ENCODE assay signal across 22 cellular contexts in the genomic region with DNA sequence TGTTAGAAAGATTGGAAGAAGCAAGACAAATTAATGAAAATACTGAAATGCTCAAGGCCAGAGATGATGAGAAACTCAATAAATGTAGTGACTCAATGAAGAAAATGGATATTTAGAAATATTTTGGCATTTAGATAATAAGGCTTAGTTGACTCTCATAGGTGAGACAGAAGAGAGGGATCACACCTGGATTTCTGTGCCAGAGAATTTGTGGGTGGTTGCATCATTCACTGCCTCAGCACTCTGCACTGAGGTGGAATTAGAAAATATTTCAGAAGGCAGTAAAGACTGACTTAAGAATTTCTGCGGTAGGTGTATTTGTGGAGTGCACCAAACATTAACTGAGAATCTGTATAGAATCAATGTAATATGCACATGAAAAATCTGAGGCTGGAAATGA.
DNase-seq lines count a peak whose midpoint lies in the region; ATAC-seq and TF ChIP-seq lines count a peak whose summit lies in the region.
"Had no signal": no experiment of that assay in that cellular context is flagged by ENCODE, and none has a peak within 500 bp of the region (broad histone marks: within the 10 kb centered on the region; RNA-seq: fewer than 3 reads in every experiment).

No MANE protein-coding gene starts in this region.

- intact Hi-C loops in MCF 10A (cut with micrococcal nuclease) = no loop called here
- intact Hi-C loops in breast epithelium (cut with DNase I; ENCODE audit: low total_unique reads) = no loop called here
- intact Hi-C loops in mammary epithelial cell (cut with micrococcal nuclease) = no loop called here
- intact Hi-C loops in CD4-positive, alpha-beta T cell (cut with DNase I, micrococcal nuclease) = no loop called here

- no peaks in the 10 kb centered on the region for H3K27me3 Mint-ChIP-seq in MCF 10A (ENCODE audit: insufficient read depth, unreplicated experiment)
- no peaks in the 10 kb centered on the region for H3K27me3 Mint-ChIP-seq in CD4-positive, alpha-beta T cell
- H3K27me3 Mint-ChIP-seq: CD4-positive, alpha-beta memory T cell had no signal

- DNase-seq in MCF 10A (ENCODE audit: unreplicated experiment) (peak; percentile 55), breast epithelium (ENCODE audit: low spot score in 2 of 2) (no peak), mammary epithelial cell (peak; percentile 32), epithelial cell of prostate (ENCODE audit: low read depth, low spot score) (no peak), KG1 (lab: John Stamatoyannopoulos, UW) (no peak), DMS 273 treated with DMSO at 0.1 percent for 48 hours (lab: John Stamatoyannopoulos, UW) (no peak), superior temporal gyrus (ENCODE audit: extremely low spot score) (no peak)
- no peak for DNase-seq in CD4-positive, alpha-beta T cell
- DNase-seq: ACHN; AML-193; BE2C; Calu3; CD4-positive, alpha-beta memory T cell; COR-L47; DMS153; DND-41; GM23248; H9 had no signal

- no peaks in the 10 kb centered on the region for H3K9me3 ChIP-seq in breast epithelium
- H3K9me3 ChIP-seq in mammary epithelial cell (replicated peaks; ENCODE audit: insufficient read depth, low read length) = no peaks in the 10 kb centered on the region
- no peaks in the 10 kb centered on the region for H3K9me3 ChIP-seq in CD4-positive, alpha-beta T cell (ENCODE audit: control insufficient read depth, low read length)
- H3K9me3 ChIP-seq: BE2C; BLaER1 treated with 17β-estradiol and CSF1 and Interleukin-3, amounts not matched to agents 10 nM and 100 nM had no signal

- WGBS in mammary epithelial cell (ENCODE audit: low coverage, missing lambda C conversion rate) = 92% methylated on average over 1 of the region's 1 CpG

- H3K79me2 ChIP-seq in mammary epithelial cell (ENCODE audit: insufficient read depth, low read length) = no peaks in the 10 kb centered on the region

- no peaks in the 10 kb centered on the region for H3K36me3 Mint-ChIP-seq in MCF 10A (ENCODE audit: insufficient read depth, unreplicated experiment)
- H3K36me3 Mint-ChIP-seq in CD4-positive, alpha-beta T cell (ENCODE audit: low read depth) = no peaks in the 10 kb centered on the region
- H3K36me3 Mint-ChIP-seq: CD14-positive monocyte; CD4-positive, alpha-beta memory T cell had no signal

- no peak for TF ChIP-seq POLR2A in breast epithelium (IDR thresholded peaks at IDR 0.05)

- POLR2A ChIA-PET in MCF 10A (lab: Yijun Ruan, JAX) = interaction anchor here (0.8 to 1.3 kb wide), 2 partner anchors 9 to 16 kb away, joined by 3 to 4 read pairs; no protein-coding TSS in a partner anchor
- POLR2A ChIA-PET in CD4-positive, alpha-beta T cell (lab: Charles Lee) = no interaction called here

- peak overlapping the region; percentile 37 for H3K27ac Mint-ChIP-seq in MCF 10A (ENCODE audit: low read depth, unreplicated experiment)
- no peak overlapping the region for H3K27ac Mint-ChIP-seq in CD4-positive, alpha-beta T cell
- H3K27ac Mint-ChIP-seq: CD14-positive monocyte; CD4-positive, alpha-beta memory T cell; H9 had no signal

- dilution Hi-C loops in mammary epithelial cell (cut with HindIII; ENCODE audit: low sequenced_read_pairs) = no loop called here

- peaks cover 6% of the 10 kb centered on the region for H3K9me3 Mint-ChIP-seq in MCF 10A (ENCODE audit: unreplicated experiment)
- peaks cover 6% of the 10 kb centered on the region for H3K9me3 Mint-ChIP-seq in CD4-positive, alpha-beta T cell
- H3K9me3 Mint-ChIP-seq: H9 had no signal

- no peak overlapping the region for H3K4me2 ChIP-seq in mammary epithelial cell (ENCODE audit: insufficient read depth, low read depth, low read length)

- H4K20me1 ChIP-seq in mammary epithelial cell (ENCODE audit: insufficient read depth, low read length) = no peaks in the 10 kb centered on the region
- H4K20me1 ChIP-seq: BLaER1 treated with 17β-estradiol and CSF1 and Interleukin-3, amounts not matched to agents 10 nM and 100 nM had no signal

- CTCF ChIA-PET in MCF 10A (lab: Yijun Ruan, JAX) (no interaction called here), mammary epithelial cell (lab: Charles Lee; ENCODE audit: low non-redundant PET) (no interaction called here)
- CTCF ChIA-PET in CD4-positive, alpha-beta T cell (lab: Charles Lee) = no interaction called here

- H3K27ac ChIP-seq in breast epithelium (no peak overlapping the region), mammary epithelial cell (ENCODE audit: insufficient read depth, low read depth, low read length) (no peak overlapping the region), epithelial cell of prostate (peak overlapping the region; percentile 60)
- no peak overlapping the region for H3K27ac ChIP-seq in CD4-positive, alpha-beta T cell (ENCODE audit: low read depth, low read length)
- H3K27ac ChIP-seq: 22Rv1; BLaER1 treated with 17β-estradiol and CSF1 and Interleukin-3, amounts not matched to agents 10 nM and 100 nM; GM23248 had no signal

- in situ Hi-C loops in mammary epithelial cell (cut with MboI; ENCODE audit: low sequenced_read_pairs in 2 of 2) = no loop called here

- no peak for ATAC-seq in CD4-positive, alpha-beta T cell (ENCODE audit: poor library complexity)
- ATAC-seq: HCT116 had no signal

- no peaks in the 10 kb centered on the region for H3K4me1 ChIP-seq in breast epithelium
- H3K4me1 ChIP-seq in mammary epithelial cell (ENCODE audit: insufficient read depth, low read length) = peaks cover 14% of the 10 kb centered on the region
- H3K4me1 ChIP-seq: BE2C had no signal

- peaks cover 21% of the 10 kb centered on the region for H3K4me1 Mint-ChIP-seq in MCF 10A (ENCODE audit: insufficient read depth, unreplicated experiment)
- no peaks in the 10 kb centered on the region for H3K4me1 Mint-ChIP-seq in CD4-positive, alpha-beta T cell (ENCODE audit: low read depth)
- H3K4me1 Mint-ChIP-seq: CD14-positive monocyte; CD4-positive, alpha-beta memory T cell; H9 had no signal

- TF ChIP-seq CTCF in MCF 10A (IDR thresholded peaks at IDR 0.05; ENCODE audit: unreplicated experiment) (no peak), breast epithelium (IDR thresholded peaks at IDR 0.05) (no peak), mammary epithelial cell (conservative IDR thresholded peaks at IDR 0.05 in 1 of 2, IDR thresholded peaks at IDR 0.05 in 1 of 2; ENCODE audit: extremely low read depth in 1 of 2, insufficient read depth in 1 of 2, low read depth in 1 of 2, low read length in 2 of 2) (no peak)
- TF ChIP-seq CTCF in CD4-positive, alpha-beta T cell (IDR thresholded peaks at IDR 0.05) = no peak

- H3K9ac ChIP-seq in mammary epithelial cell (ENCODE audit: insufficient read depth, low read length) = no peak overlapping the region
- H3K9ac ChIP-seq: BLaER1 treated with 17β-estradiol and CSF1 and Interleukin-3, amounts not matched to agents 10 nM and 100 nM; GM23248 had no signal

- no peaks in the 10 kb centered on the region for H3K36me3 ChIP-seq in breast epithelium
- H3K36me3 ChIP-seq in mammary epithelial cell (ENCODE audit: insufficient read depth, low read length) = no peaks in the 10 kb centered on the region
- H3K36me3 ChIP-seq: BE2C; BLaER1 treated with 17β-estradiol and CSF1 and Interleukin-3, amounts not matched to agents 10 nM and 100 nM had no signal

- H3K4me3 ChIP-seq in breast epithelium (no peak overlapping the region), mammary epithelial cell (replicated peaks in 1 of 3; ENCODE audit: insufficient read depth in 1 of 3, low read depth in 2 of 3, low read length in 3 of 3) (no peak overlapping the region)
- H3K4me3 ChIP-seq: BLaER1 treated with 17β-estradiol and CSF1 and Interleukin-3, amounts not matched to agents 10 nM and 100 nM; GM23248 had no signal

- no peaks in the 10 kb centered on the region for H3K27me3 ChIP-seq in breast epithelium
- H3K27me3 ChIP-seq in mammary epithelial cell (ENCODE audit: insufficient read depth, low read length) = no peaks in the 10 kb centered on the region
- H3K27me3 ChIP-seq in CD4-positive, alpha-beta T cell (ENCODE audit: control insufficient read depth, insufficient read depth, low read length) = no peaks in the 10 kb centered on the region
- H3K27me3 ChIP-seq: BE2C; BLaER1 treated with 17β-estradiol and CSF1 and Interleukin-3, amounts not matched to agents 10 nM and 100 nM had no signal

- H3K4me3 Mint-ChIP-seq in MCF 10A (ENCODE audit: unreplicated experiment) = no peak overlapping the region
- H3K4me3 Mint-ChIP-seq in CD4-positive, alpha-beta T cell = no peak overlapping the region
- H3K4me3 Mint-ChIP-seq: CD14-positive monocyte; CD4-positive, alpha-beta memory T cell; H9 had no signal

- no peak overlapping the region for H2AFZ ChIP-seq in mammary epithelial cell (ENCODE audit: low read depth, low read length)
- H2AFZ ChIP-seq: GM23248 had no signal

- BruUV-seq in MCF 10A (replicated peaks; lab: Mats Ljungman, UMichigan) (no TSS peak), mammary epithelial cell (replicated peaks; lab: Mats Ljungman, UMichigan) (no TSS peak)

Comparison
In these comparisons a context has a peak if more than half of its experiments do, and no peak if none do; other contexts are left out.
1. DNase-seq: peak in MCF 10A (single experiment) and mammary epithelial cell (single experiment); none in breast epithelium (0 of 2), epithelial cell of prostate (single experiment), CD4-positive, alpha-beta T cell (0 of 10), KG1 (single experiment), DMS 273 treated with DMSO at 0.1 percent for 48 hours (single experiment) and superior temporal gyrus (single experiment).